Comparison of ENCODE assay signal across 8 cellular contexts in genomic region chr12:53624453-53624852, GRCh38. TPM values are rescaled to one million over a fixed set of nuclear protein-coding genes. Genes with fewer than 3 reads are reported as not detected.
DNase-seq lines count a peak whose midpoint lies in the region; ATAC-seq, FAIRE-seq and TF ChIP-seq lines count a peak whose summit lies in the region.

No MANE protein-coding gene starts in this region.

- H3K27me3 Mint-ChIP-seq in effector memory CD8-positive, alpha-beta T cell = no peaks in the 10 kb centered on the region

- no peaks in the 10 kb centered on the region for H3K9me3 Mint-ChIP-seq in effector memory CD8-positive, alpha-beta T cell

- H3K36me3 Mint-ChIP-seq in effector memory CD8-positive, alpha-beta T cell (ENCODE audit: insufficient read depth) = peaks cover 17% of the 10 kb centered on the region

- DNase-seq in CD1c-positive myeloid dendritic cell (ENCODE audit: extremely low spot score) = peak; percentile 14
- DNase-seq in NB4 (ENCODE audit: low read depth) = peak; percentile 58
- no peak for DNase-seq in effector memory CD8-positive, alpha-beta T cell
- DNase-seq in LoVo (ENCODE audit: low spot score) = no peak
- no peak for DNase-seq in frontal cortex (ENCODE audit: low spot score in 2 of 2)
- no peak for DNase-seq in BE2C

- peak overlapping the region; percentile 96 to 98 for H3K4me3 Mint-ChIP-seq in effector memory CD8-positive, alpha-beta T cell

- TF ChIP-seq CTCF in NB4 (IDR thresholded peaks at IDR 0.05; ENCODE audit: low read depth, low read length) (no peak), neutrophil (IDR thresholded peaks at IDR 0.05) (no peak), BE2C (IDR thresholded peaks at IDR 0.05; ENCODE audit: low read depth, low read length) (no peak)

- H3K4me1 Mint-ChIP-seq in effector memory CD8-positive, alpha-beta T cell (ENCODE audit: low read depth in 2 of 2) = peaks cover 15 to 43% of the 10 kb centered on the region in 2 donors

- H3K4me1 ChIP-seq in neutrophil (ENCODE audit: control insufficient read depth in 1 of 2, insufficient read depth in 1 of 2, low read depth in 1 of 2, low read length in 1 of 2) (peaks cover 46 to 47% of the 10 kb centered on the region in 2 experiments), BE2C (no peaks in the 10 kb centered on the region)

- H3K27ac ChIP-seq in neutrophil = peak overlapping the region; percentile 88

- H3K27me3 ChIP-seq in neutrophil = no peaks in the 10 kb centered on the region
- no peaks in the 10 kb centered on the region for H3K27me3 ChIP-seq in BE2C

- FAIRE-seq in frontal cortex (lab: Jason Lieb, UNC) = no peak

- no peak overlapping the region for H3K27ac Mint-ChIP-seq in effector memory CD8-positive, alpha-beta T cell

- H3K4me3 ChIP-seq in NB4 (ENCODE audit: low read depth, low read length) = peak overlapping the region; percentile 99
- H3K4me3 ChIP-seq in neutrophil (ENCODE audit: low read depth in 1 of 2, low read length in 1 of 2) = peak overlapping the region; percentile 68 to 69
- no peak overlapping the region for H3K4me3 ChIP-seq in BE2C (ENCODE audit: low read depth, low read length)

- no peak for TF ChIP-seq POLR2A in NB4 (IDR thresholded peaks at IDR 0.05; ENCODE audit: extremely low read depth, insufficient read length)

- H3K9me3 ChIP-seq in neutrophil (no peaks in the 10 kb centered on the region), BE2C (no peaks in the 10 kb centered on the region)

- ATAC-seq in effector memory CD8-positive, alpha-beta T cell (replicated peaks) = no peak
- ATAC-seq in HG03280 (IDR thresholded peaks at IDR 0.05; ENCODE audit: unreplicated experiment) = no peak

- no peaks in the 10 kb centered on the region for H3K36me3 ChIP-seq in neutrophil
- H3K36me3 ChIP-seq in BE2C = no peaks in the 10 kb centered on the region

RNA-seq across cellular contexts. Expression of gene ATF7, which starts 1.7 kb away (rescaled TPM):
- total RNA-seq in frontal cortex = 4.1 TPM
- polyA plus RNA-seq in BE2C (2012; ENCODE audit: insufficient read depth, insufficient read length, low read depth) = 20.9 TPM

RNA-seq across cellular contexts. Expression of gene ATP5MC2, which starts 51.4 kb away (rescaled TPM):
- total RNA-seq in frontal cortex = 73.0 TPM
- 529 TPM for polyA plus RNA-seq in BE2C (2012; ENCODE audit: insufficient read depth, insufficient read length, low read depth)

Comparison
In these comparisons a context has a peak if more than half of its experiments do, and no peak if none do; other contexts are left out.
1. DNase-seq: peak in CD1c-positive myeloid dendritic cell (single experiment) and NB4 (single experiment); none in effector memory CD8-positive, alpha-beta T cell (0 of 3), LoVo (single experiment), frontal cortex (0 of 2) and BE2C (single experiment).